In genomic region chr11:103739074-103739796, GRCh38 we compare ENCODE assay signal across 8 cellular contexts.
A peak's percentile ranks its signal among the peaks of the same experiment; 100 is the strongest.
DNase-seq lines count a peak whose midpoint lies in the region; TF ChIP-seq lines count a peak whose summit lies in the region.
"Not testable (repeated sequence)": the region's sequence is repeated elsewhere in the genome, so short reads cannot be mapped to it uniquely, and the experiment has no call there.

No MANE protein-coding gene starts in this region.

- H3K4me1 ChIP-seq in ES-I3 (ENCODE audit: insufficient read depth, low read length); NT2/D1 (ENCODE audit: insufficient read depth, insufficient read length); endodermal cell (ENCODE audit: control insufficient read depth, insufficient read depth, low read length); neuronal stem cell (ENCODE audit: control insufficient read depth in 2 of 2, insufficient read depth in 1 of 2, low read depth in 1 of 2, low read length in 2 of 2): not testable (repeated sequence)

- H2AFZ ChIP-seq in neuronal stem cell (ENCODE audit: low read length): peak overlapping the region; percentile 59

- DNase-seq in NT2/D1 (ENCODE audit: low read depth, low spot score); activated CD4-positive, alpha-beta memory T cell treated with anti-CD3 and anti-CD28 coated beads for 36 hours; neuronal stem cell (ENCODE audit: low spot score); type B pancreatic cell (ENCODE audit: extremely low spot score, unreplicated experiment): not testable (repeated sequence)
- peak; percentile 71 for DNase-seq in endodermal cell
- peak; percentile 17 to 32 (median 18) for DNase-seq in immature natural killer cell

- not testable (repeated sequence) for H3K4me1 Mint-ChIP-seq in activated CD4-positive, alpha-beta memory T cell treated with anti-CD3 and anti-CD28 coated beads for 36 hours (ENCODE audit: low read depth); activated naive CD8-positive, alpha-beta T cell (ENCODE audit: low read depth); type B pancreatic cell (ENCODE audit: unreplicated experiment)
- H3K4me1 Mint-ChIP-seq in endodermal cell (peaks cover 27% of the 10 kb centered on the region), immature natural killer cell (peaks cover 51 to 58% of the 10 kb centered on the region in 2 donors)

- not testable (repeated sequence) for H2BK12ac ChIP-seq in neuronal stem cell (ENCODE audit: low read length)

- not testable (repeated sequence) for H2BK120ac ChIP-seq in neuronal stem cell (ENCODE audit: low read depth, low read length)

- TF ChIP-seq CTCF in endodermal cell (conservative IDR thresholded peaks at IDR 0.05); type B pancreatic cell (conservative IDR thresholded peaks at IDR 0.05): not testable (repeated sequence)

- H3K18ac ChIP-seq in neuronal stem cell (ENCODE audit: low read length): peak overlapping the region; percentile 44

- 28 to 38% methylated on average over 9 to 17 of the region's 18 CpGs for WGBS in endodermal cell (ENCODE audit: insufficient coverage in 1 of 2, insufficient read length in 1 of 2), 2 experiments
- WGBS in neuronal stem cell (ENCODE audit: extremely low coverage in 2 of 2, insufficient read length in 2 of 2, insufficient replicate concordance in 1 of 2), 2 donors: no CpG with 5 or more reads among the region's 18 CpGs

- H3K9me3 ChIP-seq in ES-I3 (ENCODE audit: control insufficient read depth, insufficient read depth, low read length); NT2/D1 (ENCODE audit: insufficient read depth, low read length); endodermal cell (ENCODE audit: control insufficient read depth, low read length); neuronal stem cell (replicated peaks in 1 of 2; ENCODE audit: control insufficient read depth in 2 of 2, insufficient read depth in 1 of 2, low read depth in 1 of 2, low read length in 2 of 2): not testable (repeated sequence)

- POLR2A ChIA-PET in activated CD4-positive, alpha-beta memory T cell treated with anti-CD3 and anti-CD28 coated beads for 36 hours (lab: Charles Lee): not testable (repeated sequence)

- H3K4ac ChIP-seq in neuronal stem cell (ENCODE audit: low read length): not testable (repeated sequence)

- not testable (repeated sequence) for H3K14ac ChIP-seq in neuronal stem cell (ENCODE audit: low read length)

- H3K4me2 ChIP-seq in neuronal stem cell (ENCODE audit: insufficient read depth, low read length, poor library complexity, severe bottlenecking): not testable (repeated sequence)

- H3K27ac ChIP-seq in endodermal cell (ENCODE audit: low read depth, low read length): not testable (repeated sequence)
- H3K27ac ChIP-seq in neuronal stem cell (replicated peaks; ENCODE audit: low read length): peak overlapping the region; percentile 32

- H3K9me3 Mint-ChIP-seq in activated CD4-positive, alpha-beta memory T cell treated with anti-CD3 and anti-CD28 coated beads for 36 hours; activated naive CD8-positive, alpha-beta T cell (ENCODE audit: low read depth); immature natural killer cell; type B pancreatic cell: not testable (repeated sequence)
- peaks cover 16% of the 10 kb centered on the region for H3K9me3 Mint-ChIP-seq in endodermal cell

- not testable (repeated sequence) for H3K23ac ChIP-seq in neuronal stem cell (ENCODE audit: low read depth, low read length, poor library complexity)

- H4K8ac ChIP-seq in neuronal stem cell (ENCODE audit: low read depth, low read length): not testable (repeated sequence)

- H3K79me1 ChIP-seq in neuronal stem cell (ENCODE audit: low read depth, low read length): not testable (repeated sequence)

- peak overlapping the region; percentile 40; the same call in 1 of the 2 replicates for H3K9ac ChIP-seq in ES-I3 (ENCODE audit: low read depth, low read length)
- H3K9ac ChIP-seq in NT2/D1 (ENCODE audit: insufficient read length, low read depth): peak overlapping the region; percentile 50
- not testable (repeated sequence) for H3K9ac ChIP-seq in endodermal cell (ENCODE audit: extremely low read depth, low read length, poor library complexity, severe bottlenecking); neuronal stem cell (ENCODE audit: low read depth, low read length, poor library complexity)

- H3K4me3 Mint-ChIP-seq in activated CD4-positive, alpha-beta memory T cell treated with anti-CD3 and anti-CD28 coated beads for 36 hours: peak overlapping the region; percentile 20
- peak overlapping the region; percentile 59 for H3K4me3 Mint-ChIP-seq in activated naive CD8-positive, alpha-beta T cell
- H3K4me3 Mint-ChIP-seq in endodermal cell: peak overlapping the region; percentile 48
- peak overlapping the region; percentile 71 to 84 (median 81) for H3K4me3 Mint-ChIP-seq in immature natural killer cell
- peak overlapping the region; percentile 62 for H3K4me3 Mint-ChIP-seq in type B pancreatic cell

- H3K27me3 Mint-ChIP-seq in activated CD4-positive, alpha-beta memory T cell treated with anti-CD3 and anti-CD28 coated beads for 36 hours; activated naive CD8-positive, alpha-beta T cell; endodermal cell (ENCODE audit: insufficient read depth); immature natural killer cell (ENCODE audit: low read depth in 3 of 3); type B pancreatic cell: not testable (repeated sequence)

- not testable (repeated sequence) for H2BK15ac ChIP-seq in neuronal stem cell (ENCODE audit: low read length)

- H3K36me3 Mint-ChIP-seq in activated CD4-positive, alpha-beta memory T cell treated with anti-CD3 and anti-CD28 coated beads for 36 hours; activated naive CD8-positive, alpha-beta T cell; endodermal cell (ENCODE audit: low read depth); immature natural killer cell; type B pancreatic cell: not testable (repeated sequence)

- not testable (repeated sequence) for H2AK5ac ChIP-seq in neuronal stem cell (ENCODE audit: low read depth, low read length)

- not testable (repeated sequence) for H2BK5ac ChIP-seq in neuronal stem cell (ENCODE audit: low read length)

- H4K91ac ChIP-seq in neuronal stem cell (ENCODE audit: low read depth, low read length, poor library complexity): not testable (repeated sequence)

- intact Hi-C loops in activated CD4-positive, alpha-beta memory T cell treated with anti-CD3 and anti-CD28 coated beads for 36 hours (cut with micrococcal nuclease): not testable (repeated sequence)

- H3K27ac Mint-ChIP-seq in activated CD4-positive, alpha-beta memory T cell treated with anti-CD3 and anti-CD28 coated beads for 36 hours; activated naive CD8-positive, alpha-beta T cell; type B pancreatic cell: not testable (repeated sequence)
- H3K27ac Mint-ChIP-seq in endodermal cell (peak overlapping the region; percentile 93), immature natural killer cell (peak overlapping the region; percentile 63 to 92 (median 88))

- H3K27me3 ChIP-seq in NT2/D1 (ENCODE audit: insufficient read depth, insufficient read length); endodermal cell (ENCODE audit: control insufficient read depth, insufficient read depth, low read length, poor library complexity, severe bottlenecking); neuronal stem cell (ENCODE audit: control insufficient read depth in 3 of 3, insufficient read depth in 3 of 3, low read depth in 1 of 3, low read length in 3 of 3): not testable (repeated sequence)

- H3K36me3 ChIP-seq in ES-I3 (ENCODE audit: insufficient read depth, low read length); NT2/D1 (ENCODE audit: insufficient read depth, insufficient read length, low read length); endodermal cell (ENCODE audit: control insufficient read depth, insufficient read depth, low read length); neuronal stem cell (replicated peaks in 1 of 2; ENCODE audit: control insufficient read depth in 2 of 2, insufficient read depth in 2 of 2, low read length in 2 of 2): not testable (repeated sequence)

- CTCF ChIA-PET in activated CD4-positive, alpha-beta memory T cell treated with anti-CD3 and anti-CD28 coated beads for 36 hours (lab: Charles Lee): not testable (repeated sequence)

- H3K4me3 ChIP-seq in NT2/D1 (ENCODE audit: insufficient read length, low read depth) (peak overlapping the region; percentile 21), endodermal cell (ENCODE audit: low read length) (peak overlapping the region; percentile 58)
- not testable (repeated sequence) for H3K4me3 ChIP-seq in neuronal stem cell (ENCODE audit: low read length in 2 of 2)

Comparison
In these comparisons a context has a peak if more than half of its experiments do, and no peak if none do; other contexts are left out.
1. H3K4me3 Mint-ChIP-seq: peak in every context shown above with its lines; median percentile 81 in immature natural killer cell; 62 in type B pancreatic cell; 59 in activated naive CD8-positive, alpha-beta T cell; 48 in endodermal cell; 20 in activated CD4-positive, alpha-beta memory T cell treated with anti-CD3 and anti-CD28 coated beads for 36 hours.